Comparison of ENCODE assay signal across 3 cellular contexts in genomic region chr7:110604206-110604605, GRCh38.
"Had no signal": no experiment of that assay in that cellular context is flagged by ENCODE, and none has a peak within 500 bp of the region (broad histone marks: within the 10 kb centered on the region; RNA-seq: fewer than 3 reads in every experiment).

No MANE protein-coding gene starts in this region.

- ATAC-seq: GM12878 had no signal

- H3K4me3 ChIP-seq: GM12878 had no signal

- DNase-seq: GDM1, GF-D8 had no signal
